In the genomic region with DNA sequence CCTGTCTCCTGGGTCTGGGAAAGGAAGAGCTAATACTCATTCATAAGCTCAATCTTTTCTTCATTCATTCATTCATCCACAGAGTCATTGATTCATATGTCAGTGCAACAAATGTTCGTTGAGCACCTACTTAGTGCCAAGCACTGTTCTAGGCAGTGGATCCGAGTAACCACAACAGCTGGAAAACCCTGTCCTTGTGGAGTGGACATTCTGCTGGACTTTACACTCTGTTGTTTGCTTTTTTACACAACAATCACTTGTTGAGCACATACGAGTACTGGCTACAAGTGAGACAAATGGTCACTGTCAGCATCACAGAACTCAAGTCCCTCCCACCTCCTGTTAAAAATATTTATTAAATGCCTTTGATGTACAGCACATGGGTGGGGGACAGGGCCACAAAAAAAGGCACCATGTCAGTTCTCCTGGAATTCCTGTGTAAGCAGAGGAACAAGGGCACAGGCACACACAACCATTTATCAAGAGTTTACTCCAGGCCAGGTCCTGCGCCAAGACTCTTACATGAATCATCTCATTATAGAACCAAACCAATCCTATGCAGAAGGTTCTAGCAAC, we compare ENCODE assay signal across 26 cellular contexts. TPM values are rescaled to one million over a fixed set of nuclear protein-coding genes. Genes with fewer than 3 reads are reported as not detected.
DNase-seq lines count a peak whose midpoint lies in the region; ATAC-seq, FAIRE-seq and TF ChIP-seq lines count a peak whose summit lies in the region.
"Had no signal": no experiment of that assay in that cellular context is flagged by ENCODE, and none has a peak within 500 bp of the region (broad histone marks: within the 10 kb centered on the region; RNA-seq: fewer than 3 reads in every experiment).

No MANE protein-coding gene starts in this region.

- H3K36me3 Mint-ChIP-seq in astrocyte (ENCODE audit: low read depth, unreplicated experiment) = no peaks in the 10 kb centered on the region
- H3K36me3 Mint-ChIP-seq in activated naive CD4-positive, alpha-beta T cell treated with anti-CD3 and anti-CD28 coated beads, Interleukin-2, amount 10 ng/mL, durations not matched to agents 7 days and 5 days = no peaks in the 10 kb centered on the region
- H3K36me3 Mint-ChIP-seq: CD4-positive, alpha-beta memory T cell had no signal

- H3K4me1 ChIP-seq in astrocyte (ENCODE audit: insufficient read depth, low read length) (no peaks in the 10 kb centered on the region), lower lobe of right lung (peaks cover 9% of the 10 kb centered on the region), upper lobe of right lung (no peaks in the 10 kb centered on the region)
- H3K4me1 ChIP-seq: SJSA1 had no signal

- CTCF ChIA-PET in activated naive CD4-positive, alpha-beta T cell treated with anti-CD3 and anti-CD28 coated beads, Interleukin-2, amount 10 ng/mL, durations not matched to agents 7 days and 5 days (lab: Charles Lee) = no interaction called here

- H3K79me2 ChIP-seq in astrocyte (ENCODE audit: insufficient read depth, low read length) = no peaks in the 10 kb centered on the region

- no peaks in the 10 kb centered on the region for H3K9me3 Mint-ChIP-seq in astrocyte (ENCODE audit: unreplicated experiment)
- H3K9me3 Mint-ChIP-seq in activated naive CD4-positive, alpha-beta T cell treated with anti-CD3 and anti-CD28 coated beads, Interleukin-2, amount 10 ng/mL, durations not matched to agents 7 days and 5 days = no peaks in the 10 kb centered on the region
- H3K9me3 Mint-ChIP-seq: CD4-positive, alpha-beta memory T cell had no signal

- H3K4me3 ChIP-seq in astrocyte (ENCODE audit: insufficient read depth, low read depth, low read length) (no peak overlapping the region), lower lobe of right lung (no peak overlapping the region), upper lobe of right lung (no peak overlapping the region)
- H3K4me3 ChIP-seq: PC-9, SJSA1 had no signal

- H3K27ac ChIP-seq in astrocyte (ENCODE audit: low read depth, low read length) = no peak overlapping the region
- peak overlapping the region; percentile 76 for H3K27ac ChIP-seq in lower lobe of right lung
- H3K27ac ChIP-seq in upper lobe of right lung = peak overlapping the region; percentile 60
- H3K27ac ChIP-seq: PC-9, SJSA1 had no signal

- H3K4me2 ChIP-seq in astrocyte (ENCODE audit: low read length) = no peak overlapping the region
- H3K4me2 ChIP-seq: PC-9 had no signal

- H3K9ac ChIP-seq in astrocyte (ENCODE audit: low read length) = no peak overlapping the region

- DNase-seq in astrocyte (ENCODE audit: low read depth) (peak; percentile 5), left lobe of liver (ENCODE audit: low spot score) (peak; percentile 65), lower lobe of right lung (no peak), upper lobe of right lung (no peak), T-helper 9 cell (no peak)
- no peak for DNase-seq in activated naive CD4-positive, alpha-beta T cell treated with anti-CD3 and anti-CD28 coated beads, Interleukin-2, amount 10 ng/mL, durations not matched to agents 7 days and 5 days
- DNase-seq: C1 segment of cervical spinal cord; CD4-positive, alpha-beta memory T cell; COR-L47; DMS79 treated with DMSO at 0.1 percent for 48 hours; GF-D8; KBM-7; NCI-H1105 treated with DMSO at 0.1 percent for 48 hours; NCI-H2029 treated with DMSO at 0.1 percent for 48 hours; NCI-H446 treated with DMSO at 0.1 percent for 48 hours; NCI-H526 treated with DMSO at 0.1 percent for 48 hours; PC-9; Right ventricle myocardium superior; RPMI8226 had no signal

- H3K9me3 ChIP-seq in astrocyte (ENCODE audit: insufficient read depth, low read depth, low read length) (no peaks in the 10 kb centered on the region), lower lobe of right lung (no peaks in the 10 kb centered on the region), upper lobe of right lung (no peaks in the 10 kb centered on the region)
- H3K9me3 ChIP-seq: SJSA1 had no signal

- H3K4me1 Mint-ChIP-seq in astrocyte (ENCODE audit: low read depth, unreplicated experiment) = no peaks in the 10 kb centered on the region
- H3K4me1 Mint-ChIP-seq in activated naive CD4-positive, alpha-beta T cell treated with anti-CD3 and anti-CD28 coated beads, Interleukin-2, amount 10 ng/mL, durations not matched to agents 7 days and 5 days = no peaks in the 10 kb centered on the region
- H3K4me1 Mint-ChIP-seq: CD4-positive, alpha-beta memory T cell had no signal

- no peaks in the 10 kb centered on the region for H3K36me3 ChIP-seq in astrocyte (ENCODE audit: insufficient read depth, low read length)
- H3K36me3 ChIP-seq in lower lobe of right lung = no peaks in the 10 kb centered on the region
- H3K36me3 ChIP-seq in upper lobe of right lung = no peaks in the 10 kb centered on the region
- H3K36me3 ChIP-seq: SJSA1 had no signal

- TF ChIP-seq CTCF in astrocyte (IDR thresholded peaks at IDR 0.05; ENCODE audit: insufficient read depth, low read depth, low read length) (no peak), lower lobe of right lung (IDR thresholded peaks at IDR 0.05) (no peak), upper lobe of right lung (IDR thresholded peaks at IDR 0.05) (no peak)

- H3K27me3 ChIP-seq in astrocyte (ENCODE audit: insufficient read depth, low read length) (no peaks in the 10 kb centered on the region), lower lobe of right lung (ENCODE audit: low read depth) (no peaks in the 10 kb centered on the region), upper lobe of right lung (no peaks in the 10 kb centered on the region)
- H3K27me3 ChIP-seq: SJSA1 had no signal

- ATAC-seq in left lobe of liver = peak; percentile 77
- peak; percentile 16 to 46 for ATAC-seq in lower lobe of right lung
- peak; percentile 5 for ATAC-seq in upper lobe of right lung
- no peak for ATAC-seq in GM21367 (IDR thresholded peaks at IDR 0.05; ENCODE audit: unreplicated experiment)

- H3K27ac Mint-ChIP-seq in astrocyte (ENCODE audit: unreplicated experiment) = no peak overlapping the region
- no peak overlapping the region for H3K27ac Mint-ChIP-seq in activated naive CD4-positive, alpha-beta T cell treated with anti-CD3 and anti-CD28 coated beads, Interleukin-2, amount 10 ng/mL, durations not matched to agents 7 days and 5 days
- H3K27ac Mint-ChIP-seq: CD4-positive, alpha-beta memory T cell had no signal

- intact Hi-C loops in lower lobe of right lung (cut with DNase I) (no loop called here), upper lobe of right lung (cut with DNase I) (no loop called here)

- no peak overlapping the region for H3K4me3 Mint-ChIP-seq in astrocyte (ENCODE audit: unreplicated experiment)
- H3K4me3 Mint-ChIP-seq in activated naive CD4-positive, alpha-beta T cell treated with anti-CD3 and anti-CD28 coated beads, Interleukin-2, amount 10 ng/mL, durations not matched to agents 7 days and 5 days = no peak overlapping the region
- H3K4me3 Mint-ChIP-seq: CD4-positive, alpha-beta memory T cell had no signal

- no peak for FAIRE-seq in astrocyte (lab: Jason Lieb, UNC)
- FAIRE-seq: GM12891, H54 had no signal

- H3K27me3 Mint-ChIP-seq in astrocyte (ENCODE audit: low read depth, unreplicated experiment) = no peaks in the 10 kb centered on the region
- no peaks in the 10 kb centered on the region for H3K27me3 Mint-ChIP-seq in activated naive CD4-positive, alpha-beta T cell treated with anti-CD3 and anti-CD28 coated beads, Interleukin-2, amount 10 ng/mL, durations not matched to agents 7 days and 5 days

- no peaks in the 10 kb centered on the region for H4K20me1 ChIP-seq in astrocyte (ENCODE audit: insufficient read depth, low read length)

- H2AFZ ChIP-seq in astrocyte (ENCODE audit: low read depth, low read length) = no peak overlapping the region
- H2AFZ ChIP-seq: PC-9 had no signal

RNA-seq across cellular contexts. Expression of gene TEKT5, which starts 46.9 kb away (rescaled TPM):
- total RNA-seq in astrocyte (0.41 TPM in 1 of 2 replicates, not detected in the other), left lobe of liver (2.1 TPM), lower lobe of right lung (not detected), upper lobe of right lung (not detected)
- total RNA-seq: A673; CD4-positive, alpha-beta memory T cell; LHCN-M2; MCF 10A; PC-9; Right ventricle myocardium superior; SJSA1 had no signal

Comparison
In these comparisons a context has a peak if more than half of its experiments do, and no peak if none do; other contexts are left out.
1. DNase-seq: peak in astrocyte (single experiment) and left lobe of liver (single experiment); none in lower lobe of right lung (single experiment), upper lobe of right lung (single experiment), T-helper 9 cell (single experiment) and activated naive CD4-positive, alpha-beta T cell treated with anti-CD3 and anti-CD28 coated beads, Interleukin-2, amount 10 ng/mL, durations not matched to agents 7 days and 5 days (single experiment).